29 cellular contexts compared by ENCODE assay signal in genomic region chr4:3615386-3616286, GRCh38.
"Had no signal": no experiment of that assay in that cellular context is flagged by ENCODE, and none has a peak within 500 bp of the region (broad histone marks: within the 10 kb centered on the region; RNA-seq: fewer than 3 reads in every experiment).

No MANE protein-coding gene starts in this region.

- H3K9me3 ChIP-seq: ascending aorta, mucosa of descending colon, pancreas, psoas muscle, stomach, thyroid gland had no signal

- DNase-seq: activated CD4-positive, alpha-beta memory T cell treated with anti-CD3 and anti-CD28 coated beads, Interleukin-2, amount 10 ng/mL, durations not matched to agents 7 days and 5 days; activated CD4-positive, alpha-beta T cell treated with anti-CD3 and anti-CD28 coated beads, Interleukin-2, amount 10 ng/mL, durations not matched to agents 7 days and 5 days; activated CD8-positive, alpha-beta memory T cell treated with anti-CD3 and anti-CD28 coated beads, Interleukin-2, amount 50 U/mL, for 48 hours; activated naive CD4-positive, alpha-beta T cell treated with Interleukin-2 at 50 U/mL for 16 hours; activated T-cell treated with anti-CD3 and anti-CD28 coated beads, Interleukin-2, amount 50 U/mL, for 4 hours; cerebellar nuclear complex; effector memory CD4-positive, alpha-beta T cell; glutamatergic neuron; left ventricle myocardium inferior; psoas muscle; stimulated activated CD4-positive, alpha-beta T cell treated with anti-CD3 and anti-CD28 coated beads, Interleukin-15, amount 100 ng/mL, for 24 hours; stimulated activated CD4-positive, alpha-beta T cell treated with anti-CD3 and anti-CD28 coated beads, Interleukin-2, amount 100 ng/mL, for 24 hours; stimulated activated naive B cell treated with anti-CD40 and anti-IgM and Interleukin-4, amounts not matched to agents 10 μg/mL and 1 μg/mL and 100 μg/mL, for 72 hours; stomach; T-cell; thyroid gland had no signal

- H3K36me3 Mint-ChIP-seq: activated naive CD8-positive, alpha-beta T cell; brain; natural killer cell treated with Interleukin-12 subunit alpha and Interleukin-12 subunit beta and Interleukin-15 and Interleukin-18, amount 100 ng/mL, for 72 hours; stimulated activated naive B cell treated with anti-CD40 and anti-IgM and Interleukin-4, amounts not matched to agents 10 μg/mL and 1 μg/mL and 100 μg/mL, for 72 hours; T-cell had no signal

- H3K4me3 ChIP-seq: ascending aorta, cardiac muscle cell, coronary artery, dorsolateral prefrontal cortex, left ventricle myocardium inferior, mucosa of descending colon, pancreas, psoas muscle, smooth muscle cell, stomach, thyroid gland had no signal

- H3K27ac ChIP-seq: ascending aorta, cardiac muscle cell, coronary artery, dorsolateral prefrontal cortex, left ventricle myocardium inferior, pancreas, psoas muscle, stomach, thyroid gland had no signal

- H3K4me2 ChIP-seq: smooth muscle cell had no signal

- H3K4me1 Mint-ChIP-seq: activated CD4-positive, alpha-beta T cell treated with anti-CD3 and anti-CD28 coated beads, Interleukin-2, amount 10 ng/mL, durations not matched to agents 7 days and 5 days had no signal

- H3K36me3 ChIP-seq: ascending aorta, cardiac muscle cell, left ventricle myocardium inferior, pancreas, stomach, thyroid gland had no signal

- H3K27me3 ChIP-seq: cardiac muscle cell, pancreas, thyroid gland had no signal

- H3K9me3 Mint-ChIP-seq: activated T-cell treated with anti-CD3 and anti-CD28 coated beads, Interleukin-2, amount 50 U/mL, for 4 hours had no signal

- H3K27me3 Mint-ChIP-seq: brain had no signal

- H3K4me1 ChIP-seq: pancreas, psoas muscle had no signal

- ATAC-seq: activated T-cell treated with anti-CD3 and anti-CD28 coated beads, Interleukin-2, amount 50 U/mL, for 4 hours; mucosa of descending colon; natural killer cell treated with Interleukin-12 subunit alpha and Interleukin-12 subunit beta and Interleukin-15 and Interleukin-18, amount 100 ng/mL, for 72 hours; pancreas; psoas muscle; stimulated activated naive B cell treated with anti-CD40 and anti-IgM and Interleukin-4, amounts not matched to agents 10 μg/mL and 1 μg/mL and 100 μg/mL, for 72 hours; T-cell had no signal

- H3K4me3 Mint-ChIP-seq: activated CD4-positive, alpha-beta memory T cell treated with anti-CD3 and anti-CD28 coated beads, Interleukin-2, amount 10 ng/mL, durations not matched to agents 7 days and 5 days; activated CD4-positive, alpha-beta T cell treated with anti-CD3 and anti-CD28 coated beads, Interleukin-2, amount 10 ng/mL, durations not matched to agents 7 days and 5 days; activated naive CD8-positive, alpha-beta T cell; activated T-cell treated with anti-CD3 and anti-CD28 coated beads, Interleukin-2, amount 50 U/mL, for 4 hours; brain; natural killer cell treated with Interleukin-12 subunit alpha and Interleukin-12 subunit beta and Interleukin-15 and Interleukin-18, amount 100 ng/mL, for 72 hours; stimulated activated naive B cell treated with anti-CD40 and anti-IgM and Interleukin-4, amounts not matched to agents 10 μg/mL and 1 μg/mL and 100 μg/mL, for 72 hours; T-cell had no signal

- H3K27ac Mint-ChIP-seq: activated CD4-positive, alpha-beta memory T cell treated with anti-CD3 and anti-CD28 coated beads, Interleukin-2, amount 10 ng/mL, durations not matched to agents 7 days and 5 days; activated CD4-positive, alpha-beta T cell treated with anti-CD3 and anti-CD28 coated beads, Interleukin-2, amount 10 ng/mL, durations not matched to agents 7 days and 5 days; activated naive CD8-positive, alpha-beta T cell; activated T-helper 2 cell treated with anti-CD3 and anti-CD28 coated beads, Interferon-gamma antibody, Interleukin-2, Interleukin-4, amounts not matched to agents 10 μg/mL and 5 μg/mL and 100 μg/mL, durations not matched to agents 14 hours and 24 hours and 36 hours; natural killer cell treated with Interleukin-12 subunit alpha and Interleukin-12 subunit beta and Interleukin-15 and Interleukin-18, amount 100 ng/mL, for 72 hours; stimulated activated naive B cell treated with anti-CD40 and anti-IgM and Interleukin-4, amounts not matched to agents 10 μg/mL and 1 μg/mL and 100 μg/mL, for 72 hours; T-cell had no signal

- FAIRE-seq: frontal cortex, islet of Langerhans, pancreas had no signal
